Comparison of ENCODE assay signal across 20 cellular contexts in the genomic region with DNA sequence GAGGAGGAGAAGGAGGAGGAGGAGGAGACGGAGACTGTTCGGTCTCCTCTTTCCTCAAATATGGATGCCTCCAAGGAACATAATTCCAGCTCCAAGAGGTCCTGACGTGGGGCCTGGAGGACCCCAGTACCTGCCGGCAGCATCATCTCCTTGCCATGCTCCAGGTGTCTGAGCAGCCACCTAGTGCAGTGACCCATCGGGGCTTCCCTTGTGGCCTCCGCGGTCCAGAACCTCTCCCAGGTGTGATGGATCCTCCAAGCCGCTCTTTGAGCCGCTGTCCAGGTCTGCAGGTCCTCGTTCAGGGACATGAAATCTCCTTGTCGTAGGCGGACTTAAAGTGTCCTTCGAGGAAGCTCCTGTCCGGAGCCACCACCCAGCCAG. TPM values are rescaled to one million over a fixed set of nuclear protein-coding genes. Genes with fewer than 3 reads are reported as not detected.
A peak's percentile ranks its signal among the peaks of the same experiment; 100 is the strongest.
DNase-seq lines count a peak whose midpoint lies in the region; ATAC-seq and TF ChIP-seq lines count a peak whose summit lies in the region.
"Had no signal": no experiment of that assay in that cellular context is flagged by ENCODE, and none has a peak within 500 bp of the region (broad histone marks: within the 10 kb centered on the region; RNA-seq: fewer than 3 reads in every experiment).

No MANE protein-coding gene starts in this region.

- peak; percentile 3 for ATAC-seq in body of pancreas
- ATAC-seq in memory B cell (ENCODE audit: low read depth) = no peak

- intact Hi-C loops in body of pancreas (cut with DNase I) = no loop called here

- H3K27ac Mint-ChIP-seq in activated naive CD4-positive, alpha-beta T cell treated with anti-CD3 and anti-CD28 coated beads, Interleukin-2, amount 10 ng/mL, durations not matched to agents 7 days and 5 days = no peak overlapping the region
- H3K27ac Mint-ChIP-seq in memory B cell = no peak overlapping the region
- H3K27ac Mint-ChIP-seq: dendritic cell treated with granulocyte-macrophage colony-stimulating factor and Interleukin-4, amounts not matched to agents 40 ng/mL and 50 ng/mL, for 4 days; HFFc6 had no signal

- peaks cover 15% of the 10 kb centered on the region for H3K4me1 ChIP-seq in body of pancreas
- H3K4me1 ChIP-seq in suprapubic skin = peaks cover 12% of the 10 kb centered on the region
- H3K4me1 ChIP-seq: BE2C had no signal

- DNase-seq in activated naive CD4-positive, alpha-beta T cell treated with anti-CD3 and anti-CD28 coated beads, Interleukin-2, amount 10 ng/mL, durations not matched to agents 7 days and 5 days = no peak
- no peak for DNase-seq in activated naive CD4-positive, alpha-beta T cell treated with anti-CD3 and anti-CD28 coated beads, Interleukin-2, amount 50 U/mL, for 16 hours
- no peak for DNase-seq in body of pancreas
- DNase-seq in memory B cell (ENCODE audit: low spot score in 2 of 2) = no peak
- DNase-seq in suprapubic skin (ENCODE audit: low spot score in 2 of 2) = no peak
- no peak for DNase-seq in NCI-H1092 treated with DMSO at 0.1 percent for 48 hours (lab: John Stamatoyannopoulos, UW)
- no peak for DNase-seq in UCSD-AML1 (lab: John Stamatoyannopoulos, UW; ENCODE audit: unreplicated experiment)
- no peak for DNase-seq in activated T-cell treated with anti-CD3 and anti-CD28 coated beads for 4 hours
- DNase-seq: 8988T; BE2C; GF-D8; HFFc6; Kasumi-1; NCI-H1436; NK-92 treated with Interleukin-12 subunit alpha and Interleukin-12 subunit beta, amount 100 ng/mL, for 24 hours had no signal

- TF ChIP-seq EP300 in suprapubic skin (IDR thresholded peaks at IDR 0.05) = no peak

- WGBS in body of pancreas, 2 donors = 47 to 48% methylated on average over 12 to 14 of the region's 14 CpGs
- WGBS in suprapubic skin = 67% methylated on average over 8 of the region's 14 CpGs

- no peak overlapping the region for H3K4me3 ChIP-seq in body of pancreas
- H3K4me3 ChIP-seq in suprapubic skin = peak overlapping the region; percentile 47

- CTCF ChIA-PET in activated naive CD4-positive, alpha-beta T cell treated with anti-CD3 and anti-CD28 coated beads, Interleukin-2, amount 10 ng/mL, durations not matched to agents 7 days and 5 days (lab: Charles Lee) = interaction anchor here (0.7 kb wide), 1 partner anchor 59 kb away, joined by 4 read pairs; no protein-coding TSS in a partner anchor

- TF ChIP-seq CTCF in body of pancreas (IDR thresholded peaks at IDR 0.05) (no peak), suprapubic skin (IDR thresholded peaks at IDR 0.05) (no peak)

- H3K9me3 ChIP-seq in body of pancreas = no peaks in the 10 kb centered on the region
- no peaks in the 10 kb centered on the region for H3K9me3 ChIP-seq in suprapubic skin
- H3K9me3 ChIP-seq: BE2C, left lung had no signal

- peak overlapping the region in 1 of 4 donors; percentile 78 for H3K27ac ChIP-seq in body of pancreas
- H3K27ac ChIP-seq in suprapubic skin = no peak overlapping the region
- H3K27ac ChIP-seq: RWPE1 had no signal

- H3K9me3 Mint-ChIP-seq in activated naive CD4-positive, alpha-beta T cell treated with anti-CD3 and anti-CD28 coated beads, Interleukin-2, amount 10 ng/mL, durations not matched to agents 7 days and 5 days = no peaks in the 10 kb centered on the region
- no peaks in the 10 kb centered on the region for H3K9me3 Mint-ChIP-seq in memory B cell
- H3K9me3 Mint-ChIP-seq: activated naive CD4-positive, alpha-beta T cell treated with anti-CD3 and anti-CD28 coated beads, Interleukin-2, amount 50 U/mL, for 72 hours; activated T-cell treated with anti-CD3 and anti-CD28 coated beads, Interleukin-2, amount 50 U/mL, for 24 hours; dendritic cell treated with granulocyte-macrophage colony-stimulating factor and Interleukin-4, amounts not matched to agents 40 ng/mL and 50 ng/mL, for 4 days; HFFc6 had no signal

- no peaks in the 10 kb centered on the region for H3K36me3 Mint-ChIP-seq in activated naive CD4-positive, alpha-beta T cell treated with anti-CD3 and anti-CD28 coated beads, Interleukin-2, amount 10 ng/mL, durations not matched to agents 7 days and 5 days
- H3K36me3 Mint-ChIP-seq in memory B cell = no peaks in the 10 kb centered on the region

- TF ChIP-seq POLR2A in body of pancreas (IDR thresholded peaks at IDR 0.05) (no peak), suprapubic skin (IDR thresholded peaks at IDR 0.05) (no peak)

- peaks cover 4% of the 10 kb centered on the region for H3K4me1 Mint-ChIP-seq in activated naive CD4-positive, alpha-beta T cell treated with anti-CD3 and anti-CD28 coated beads, Interleukin-2, amount 10 ng/mL, durations not matched to agents 7 days and 5 days
- H3K4me1 Mint-ChIP-seq in memory B cell = peaks cover 5% of the 10 kb centered on the region

- H3K27me3 Mint-ChIP-seq in activated naive CD4-positive, alpha-beta T cell treated with anti-CD3 and anti-CD28 coated beads, Interleukin-2, amount 10 ng/mL, durations not matched to agents 7 days and 5 days = peaks cover 43% of the 10 kb centered on the region
- peaks cover 6% of the 10 kb centered on the region for H3K27me3 Mint-ChIP-seq in memory B cell

- H3K36me3 ChIP-seq in body of pancreas (replicated peaks in 1 of 2; ENCODE audit: insufficient read depth in 1 of 2, low read depth in 2 of 2) = no peaks in the 10 kb centered on the region
- no peaks in the 10 kb centered on the region for H3K36me3 ChIP-seq in suprapubic skin
- H3K36me3 ChIP-seq: BE2C, left lung had no signal

- H3K4me3 Mint-ChIP-seq in activated naive CD4-positive, alpha-beta T cell treated with anti-CD3 and anti-CD28 coated beads, Interleukin-2, amount 10 ng/mL, durations not matched to agents 7 days and 5 days = peak overlapping the region; percentile 66
- H3K4me3 Mint-ChIP-seq in memory B cell = peak overlapping the region; percentile 97
- H3K4me3 Mint-ChIP-seq: HFFc6 had no signal

- H3K27me3 ChIP-seq in body of pancreas (no peaks in the 10 kb centered on the region), suprapubic skin (peaks cover 41% of the 10 kb centered on the region)

RNA-seq across cellular contexts. Expression of a gene that starts 35.8 kb away (rescaled TPM):
- total RNA-seq in body of pancreas = 100 to 1,000 TPM in 1 of 2 donors, 10 to 100 TPM in 1; 93.9 to 364 TPM
- 100 to 1,000 TPM; 106 to 510 (median 336) TPM for total RNA-seq in suprapubic skin

RNA-seq across cellular contexts. Expression of a gene that starts 49.3 kb away (rescaled TPM):
- total RNA-seq in body of pancreas (100 to 1,000 TPM; 316 to 342 TPM), suprapubic skin (1,000 to 10,000 TPM in 3 of 4 donors, 100 to 1,000 TPM in 1; 995 to 1,612 (median 1,279) TPM)
